22 cellular contexts compared by ENCODE assay signal in genomic region chr4:73897380-73898136, GRCh38. TPM values are rescaled to one million over a fixed set of nuclear protein-coding genes. Genes with fewer than 3 reads are reported as not detected.
DNase-seq lines count a peak whose midpoint lies in the region; ATAC-seq and TF ChIP-seq lines count a peak whose summit lies in the region.
"Had no signal": no experiment of that assay in that cellular context is flagged by ENCODE, and none has a peak within 500 bp of the region (broad histone marks: within the 10 kb centered on the region; RNA-seq: fewer than 3 reads in every experiment).

No MANE protein-coding gene starts in this region.

- H3K9me3 ChIP-seq in osteoblast (ENCODE audit: low read depth, low read length) (no peaks in the 10 kb centered on the region), esophagus muscularis mucosa (no peaks in the 10 kb centered on the region)
- H3K9me3 ChIP-seq: testis had no signal

- H3K4me2 ChIP-seq in osteoblast (ENCODE audit: insufficient read depth, low read length) = peak overlapping the region; percentile 31
- H3K4me2 ChIP-seq: KMS-11 had no signal

- DNase-seq in AG20443 (ENCODE audit: low spot score) (peak; percentile 68), SK-MEL-5 (ENCODE audit: low read depth, low spot score) (peak; percentile 97), fibroblast of the aortic adventitia (ENCODE audit: low read depth) (peak; percentile 99), osteoblast (ENCODE audit: insufficient read length, low spot score, missing footprints) (no peak), KG1 (lab: John Stamatoyannopoulos, UW) (no peak), esophagus muscularis mucosa (ENCODE audit: extremely low spot score) (no peak)
- DNase-seq in activated CD4-positive, alpha-beta T cell treated with anti-CD3 and anti-CD28 coated beads, Interleukin-2, amount 10 ng/mL, durations not matched to agents 7 days and 5 days = no peak
- DNase-seq: activated naive CD4-positive, alpha-beta T cell treated with anti-CD3 and anti-CD28 coated beads, Interleukin-2, amount 50 U/mL, for 16 hours; activated T-cell treated with anti-CD3 and anti-CD28 coated beads for 4 hours; DMS 273 treated with DMSO at 0.1 percent for 48 hours; dorsolateral prefrontal cortex; NCI-H1417; NCI-H2171 treated with DMSO at 0.1 percent for 48 hours; NCI-H82; small intestine; stimulated activated CD4-positive, alpha-beta T cell treated with anti-CD3 and anti-CD28 coated beads, Interleukin-4, amount 100 ng/mL, for 24 hours; testis had no signal

- no peak for ATAC-seq in GM18870 (IDR thresholded peaks at IDR 0.05; ENCODE audit: unreplicated experiment)
- ATAC-seq: esophagus mucosa had no signal

- H3K79me2 ChIP-seq in osteoblast (ENCODE audit: insufficient read depth, low read length) = no peaks in the 10 kb centered on the region
- H3K79me2 ChIP-seq: parathyroid adenoma had no signal

- TF ChIP-seq POLR2A in esophagus muscularis mucosa (IDR thresholded peaks at IDR 0.05; ENCODE audit: low read depth) = no peak

- H3K9me3 Mint-ChIP-seq in activated CD4-positive, alpha-beta T cell treated with anti-CD3 and anti-CD28 coated beads, Interleukin-2, amount 10 ng/mL, durations not matched to agents 7 days and 5 days = no peaks in the 10 kb centered on the region

- H3K27ac Mint-ChIP-seq in activated CD4-positive, alpha-beta T cell treated with anti-CD3 and anti-CD28 coated beads, Interleukin-2, amount 10 ng/mL, durations not matched to agents 7 days and 5 days = no peak overlapping the region

- no peak for TF ChIP-seq EP300 in esophagus muscularis mucosa (IDR thresholded peaks at IDR 0.05)

- H4K20me1 ChIP-seq in osteoblast (ENCODE audit: insufficient read depth, low read length) = no peaks in the 10 kb centered on the region

- H3K27me3 Mint-ChIP-seq in activated CD4-positive, alpha-beta T cell treated with anti-CD3 and anti-CD28 coated beads, Interleukin-2, amount 10 ng/mL, durations not matched to agents 7 days and 5 days = no peaks in the 10 kb centered on the region

- no peaks in the 10 kb centered on the region for H3K36me3 ChIP-seq in osteoblast (ENCODE audit: insufficient read depth, low read length)
- H3K36me3 ChIP-seq in esophagus muscularis mucosa = no peaks in the 10 kb centered on the region

- peak overlapping the region; percentile 65 for H3K27ac ChIP-seq in osteoblast (ENCODE audit: low read depth, low read length)
- no peak overlapping the region for H3K27ac ChIP-seq in esophagus muscularis mucosa (replicated peaks in 1 of 4)
- H3K27ac ChIP-seq: dorsolateral prefrontal cortex, KMS-11, parathyroid adenoma, testis had no signal

- CTCF ChIA-PET in activated CD4-positive, alpha-beta T cell treated with anti-CD3 and anti-CD28 coated beads, Interleukin-2, amount 10 ng/mL, durations not matched to agents 7 days and 5 days (lab: Charles Lee) = no interaction called here

- POLR2A ChIA-PET in activated CD4-positive, alpha-beta T cell treated with anti-CD3 and anti-CD28 coated beads, Interleukin-2, amount 10 ng/mL, durations not matched to agents 7 days and 5 days (lab: Charles Lee) = no interaction called here

- in situ Hi-C loops in SK-MEL-5 (cut with HindIII; ENCODE audit: low pct_unique_long_range_greater_than_20kb, low sequenced_read_pairs) = no loop called here

- 54% methylated on average over 4 of the region's 4 CpGs for WGBS in esophagus muscularis mucosa

- no peak overlapping the region for H2AFZ ChIP-seq in osteoblast (ENCODE audit: low read length)
- H2AFZ ChIP-seq: parathyroid adenoma had no signal

- H3K4me1 ChIP-seq in osteoblast (ENCODE audit: insufficient read depth, low read length) (peaks cover 44% of the 10 kb centered on the region), esophagus muscularis mucosa (no peaks in the 10 kb centered on the region)
- H3K4me1 ChIP-seq: parathyroid adenoma, testis had no signal

- TF ChIP-seq CTCF in fibroblast of the aortic adventitia (IDR thresholded peaks at IDR 0.05; ENCODE audit: insufficient read depth, low read length) = no peak
- no peak for TF ChIP-seq CTCF in osteoblast (IDR thresholded peaks at IDR 0.05; ENCODE audit: extremely low read depth, low read depth, low read length)
- no peak for TF ChIP-seq CTCF in esophagus muscularis mucosa (IDR thresholded peaks at IDR 0.05)

- H3K27me3 ChIP-seq in osteoblast (ENCODE audit: insufficient read depth, low read length) = no peaks in the 10 kb centered on the region
- no peaks in the 10 kb centered on the region for H3K27me3 ChIP-seq in esophagus muscularis mucosa
- H3K27me3 ChIP-seq: testis had no signal

- H3K4me3 ChIP-seq in fibroblast of the aortic adventitia (ENCODE audit: low read depth, low read length) (no peak overlapping the region), osteoblast (ENCODE audit: insufficient read depth, low read length) (no peak overlapping the region), esophagus muscularis mucosa (no peak overlapping the region)
- H3K4me3 ChIP-seq: dorsolateral prefrontal cortex, testis had no signal

- no peaks in the 10 kb centered on the region for H3K36me3 Mint-ChIP-seq in activated CD4-positive, alpha-beta T cell treated with anti-CD3 and anti-CD28 coated beads, Interleukin-2, amount 10 ng/mL, durations not matched to agents 7 days and 5 days (ENCODE audit: low read depth)

- no peaks in the 10 kb centered on the region for H3K4me1 Mint-ChIP-seq in activated CD4-positive, alpha-beta T cell treated with anti-CD3 and anti-CD28 coated beads, Interleukin-2, amount 10 ng/mL, durations not matched to agents 7 days and 5 days

- intact Hi-C loops in esophagus muscularis mucosa (cut with DNase I) = no loop called here

- no peak overlapping the region for H3K4me3 Mint-ChIP-seq in activated CD4-positive, alpha-beta T cell treated with anti-CD3 and anti-CD28 coated beads, Interleukin-2, amount 10 ng/mL, durations not matched to agents 7 days and 5 days

RNA-seq across cellular contexts. Expression of gene CXCL1, which starts 28.4 kb away (rescaled TPM):
- 76.1 and 81.3 TPM in 2 replicates for total RNA-seq in SK-MEL-5 (2014; rRNA removed; shearing (Covaris generic))
- 346 and 371 TPM in 2 replicates for polyA plus RNA-seq in SK-MEL-5 (2015; cell fraction: cytosol; rRNA removed)
- 152 and 160 TPM in 2 replicates for polyA plus RNA-seq in SK-MEL-5 (2015; cell fraction: nucleus; rRNA removed)
- 1.3 and 5.2 TPM in 2 replicates for total RNA-seq in fibroblast of the aortic adventitia (ENCODE audit: low replicate concordance)
- 0.29 and 4.7 TPM in 2 replicates for total RNA-seq in osteoblast
- total RNA-seq in activated CD4-positive, alpha-beta T cell treated with anti-CD3 and anti-CD28 coated beads, Interleukin-2, amount 10 ng/mL, durations not matched to agents 7 days and 5 days = not detected
- 1 to 10 TPM in 3 of 4 donors, not detected in 1; 1.8 to 9.1 (median 3.4) TPM for total RNA-seq in esophagus muscularis mucosa

RNA-seq across cellular contexts. Expression of gene PF4V1, which starts 44.5 kb away (rescaled TPM):
- total RNA-seq in SK-MEL-5 (2014; rRNA removed; shearing (Covaris generic)) = not detected in 2 replicates
- not detected in 2 replicates for polyA plus RNA-seq in SK-MEL-5 (2015; cell fraction: cytosol; rRNA removed)
- polyA plus RNA-seq in SK-MEL-5 (2015; cell fraction: nucleus; rRNA removed) = not detected in 2 replicates
- total RNA-seq in fibroblast of the aortic adventitia (ENCODE audit: low replicate concordance) = not detected in 2 replicates
- total RNA-seq in osteoblast = not detected in 2 replicates
- total RNA-seq in activated CD4-positive, alpha-beta T cell treated with anti-CD3 and anti-CD28 coated beads, Interleukin-2, amount 10 ng/mL, durations not matched to agents 7 days and 5 days = not detected
- not detected for total RNA-seq in esophagus muscularis mucosa
- total RNA-seq: dorsolateral prefrontal cortex, esophagus mucosa, testis had no signal
- polyA plus RNA-seq: BJ, small intestine had no signal

Comparison
In these comparisons a context has a peak if more than half of its experiments do, and no peak if none do; other contexts are left out.
1. DNase-seq: peak in AG20443 (single experiment), SK-MEL-5 (single experiment) and fibroblast of the aortic adventitia (single experiment); none in osteoblast (single experiment), activated CD4-positive, alpha-beta T cell treated with anti-CD3 and anti-CD28 coated beads, Interleukin-2, amount 10 ng/mL, durations not matched to agents 7 days and 5 days (single experiment), KG1 (single experiment) and esophagus muscularis mucosa (single experiment).